12 cellular contexts compared by ENCODE assay signal in genomic region chr6:26358511-26358981, GRCh38. TPM values are rescaled to one million over a fixed set of nuclear protein-coding genes. Genes with fewer than 3 reads are reported as not detected.
DNase-seq lines count a peak whose midpoint lies in the region; ATAC-seq and TF ChIP-seq lines count a peak whose summit lies in the region.
"Had no signal": no experiment of that assay in that cellular context is flagged by ENCODE, and none has a peak within 500 bp of the region (broad histone marks: within the 10 kb centered on the region; RNA-seq: fewer than 3 reads in every experiment).

No MANE protein-coding gene starts in this region.

- TF ChIP-seq CTCF in transverse colon (IDR thresholded peaks at IDR 0.05) (no peak), chondrocyte (IDR thresholded peaks at IDR 0.05) (no peak), Caco-2 (IDR thresholded peaks at IDR 0.05; ENCODE audit: insufficient read depth in 1 of 2, low read depth in 1 of 2, low read length in 1 of 2, severe bottlenecking in 1 of 2, unreplicated experiment in 1 of 2) (no peak)

- no TSS peak for BruUV-seq in Caco-2 (replicated peaks; lab: Mats Ljungman, UMichigan)

- 69 to 70% methylated on average over 7 of the region's 7 CpGs for WGBS in transverse colon (ENCODE audit: low coverage in 1 of 2), 2 donors

- H3K27me3 ChIP-seq in transverse colon (no peaks in the 10 kb centered on the region), Caco-2 (replicated peaks; ENCODE audit: control insufficient read depth, insufficient read depth, low read length) (no peaks in the 10 kb centered on the region)

- H3K27ac Mint-ChIP-seq in effector memory CD8-positive, alpha-beta T cell: no peak overlapping the region
- H3K27ac Mint-ChIP-seq in chondrocyte (ENCODE audit: unreplicated experiment) (no peak overlapping the region), Caco-2 (ENCODE audit: unreplicated experiment) (no peak overlapping the region)
- H3K27ac Mint-ChIP-seq: activated T-cell treated with anti-CD3 and anti-CD28 coated beads, Interleukin-2, amount 50 U/mL, for 72 hours had no signal

- peaks cover 2% of the 10 kb centered on the region for H3K36me3 Mint-ChIP-seq in effector memory CD8-positive, alpha-beta T cell (ENCODE audit: insufficient read depth)
- H3K36me3 Mint-ChIP-seq in chondrocyte (ENCODE audit: low read depth): no peaks in the 10 kb centered on the region
- no peaks in the 10 kb centered on the region for H3K36me3 Mint-ChIP-seq in Caco-2 (ENCODE audit: insufficient read depth, unreplicated experiment)

- intact Hi-C loops in transverse colon (cut with DNase I; ENCODE audit: low total_unique reads) (no loop called here), Caco-2 (cut with micrococcal nuclease; ENCODE audit: unreplicated experiment) (no loop called here)

- ATAC-seq in GM18858 (IDR thresholded peaks at IDR 0.05; ENCODE audit: unreplicated experiment): peak; percentile 56
- peak; percentile 38 for ATAC-seq in GM21576 (IDR thresholded peaks at IDR 0.05; ENCODE audit: unreplicated experiment)
- ATAC-seq in HG03432 (IDR thresholded peaks at IDR 0.05; ENCODE audit: unreplicated experiment): peak; percentile 52
- peak; percentile 31 for ATAC-seq in effector memory CD8-positive, alpha-beta T cell (replicated peaks)
- ATAC-seq: PC-3 had no signal

- H3K4me1 Mint-ChIP-seq in effector memory CD8-positive, alpha-beta T cell (ENCODE audit: low read depth in 2 of 2): peaks cover 17 to 29% of the 10 kb centered on the region in 2 donors
- H3K4me1 Mint-ChIP-seq in chondrocyte (ENCODE audit: low read depth) (no peaks in the 10 kb centered on the region), Caco-2 (ENCODE audit: low read depth, unreplicated experiment) (peaks cover 7% of the 10 kb centered on the region)

- H3K9me3 ChIP-seq in transverse colon (no peaks in the 10 kb centered on the region), Caco-2 (no peaks in the 10 kb centered on the region)

- H3K27me3 Mint-ChIP-seq in effector memory CD8-positive, alpha-beta T cell: peaks cover 0 to 8% of the 10 kb centered on the region in 2 donors
- no peaks in the 10 kb centered on the region for H3K27me3 Mint-ChIP-seq in chondrocyte (ENCODE audit: low read depth)
- H3K27me3 Mint-ChIP-seq in Caco-2 (ENCODE audit: insufficient read depth, unreplicated experiment): no peaks in the 10 kb centered on the region

- TF ChIP-seq POLR2A in transverse colon (IDR thresholded peaks at IDR 0.05): no peak

- peak overlapping the region in 2 of 4 donors; percentile 23 for H3K27ac ChIP-seq in transverse colon

- in situ Hi-C loops in transverse colon (cut with MboI; ENCODE audit: low pct_ligation_motif_present in 1 of 4, low pct_unique_long_range_greater_than_20kb in 1 of 4, low sequenced_read_pairs in 3 of 4): loop anchor here in 1 of 4 donors (25.0 kb wide), 1 partner anchor 104 kb away; the partner anchor contains the start of gene BTN2A1

- DNase-seq in effector memory CD8-positive, alpha-beta T cell: no peak
- DNase-seq in transverse colon (no peak), chondrocyte (ENCODE audit: low spot score) (no peak), NCI-H524 (lab: John Stamatoyannopoulos, UW) (no peak), Caco-2 (no peak)
- DNase-seq: activated T-cell treated with anti-CD3 and anti-CD28 coated beads, Interleukin-2, amount 50 U/mL, for 72 hours; NCI-H1436 treated with DMSO at 0.1 percent for 48 hours; PC-3 had no signal

- H3K36me3 ChIP-seq in transverse colon: no peaks in the 10 kb centered on the region
- H3K36me3 ChIP-seq in Caco-2 (ENCODE audit: control insufficient read depth, insufficient read depth, low read length): no peaks in the 10 kb centered on the region

- no peak overlapping the region for H3K4me3 Mint-ChIP-seq in effector memory CD8-positive, alpha-beta T cell
- H3K4me3 Mint-ChIP-seq in chondrocyte (ENCODE audit: unreplicated experiment) (no peak overlapping the region), Caco-2 (ENCODE audit: unreplicated experiment) (no peak overlapping the region)
- H3K4me3 Mint-ChIP-seq: activated T-cell treated with anti-CD3 and anti-CD28 coated beads, Interleukin-2, amount 50 U/mL, for 72 hours; neural crest cell had no signal

- CTCF ChIA-PET in Caco-2 (lab: Charles Lee): no interaction called here

- H3K4me1 ChIP-seq in transverse colon (no peaks in the 10 kb centered on the region), Caco-2 (peaks cover 5% of the 10 kb centered on the region)

- H3K9me3 Mint-ChIP-seq in effector memory CD8-positive, alpha-beta T cell: no peaks in the 10 kb centered on the region
- H3K9me3 Mint-ChIP-seq in chondrocyte (ENCODE audit: low read depth) (no peaks in the 10 kb centered on the region), Caco-2 (ENCODE audit: unreplicated experiment) (no peaks in the 10 kb centered on the region)
- H3K9me3 Mint-ChIP-seq: activated T-cell treated with anti-CD3 and anti-CD28 coated beads, Interleukin-2, amount 50 U/mL, for 72 hours; neural crest cell had no signal

- no peak for TF ChIP-seq EP300 in transverse colon (IDR thresholded peaks at IDR 0.05; ENCODE audit: low read depth)

- no peak overlapping the region for H3K4me3 ChIP-seq in transverse colon
- H3K4me3 ChIP-seq in Caco-2 (ENCODE audit: low read depth, low read length): no peak overlapping the region

- POLR2A ChIA-PET in Caco-2 (lab: Charles Lee): no interaction called here

RNA-seq across cellular contexts. Expression of gene BTN3A2, which starts 6.5 kb away (rescaled TPM):
- total RNA-seq in transverse colon: 10 to 100 TPM in 2 of 4 donors, 1 to 10 TPM in 2; 4.5 to 39.1 (median 18.7) TPM
- 7.2 to 18.0 TPM (median 7.7 TPM) in 3 replicates for total RNA-seq in chondrocyte
- 2.4 and 2.5 TPM in 2 replicates for total RNA-seq in Caco-2 (2022)

RNA-seq across cellular contexts. Expression of gene BTN2A2, which starts 24.4 kb away (rescaled TPM):
- 10 to 100 TPM in 2 of 4 donors, 1 to 10 TPM in 2; 6.0 to 14.6 (median 11.5) TPM for total RNA-seq in transverse colon
- total RNA-seq in chondrocyte: 18.0 to 18.9 TPM (median 18.2 TPM) in 3 replicates
- 7.1 and 9.8 TPM in 2 replicates for total RNA-seq in Caco-2 (2022)

RNA-seq across cellular contexts. Expression of gene BTN3A1, which starts 43.5 kb away (rescaled TPM):
- total RNA-seq in transverse colon (10 to 100 TPM; 15.7 to 43.2 (median 20.4) TPM), chondrocyte (10.9 to 19.3 TPM (median 11.6 TPM) in 3 replicates), Caco-2 (2022) (2.0 and 2.6 TPM in 2 replicates)
